In the genomic region with DNA sequence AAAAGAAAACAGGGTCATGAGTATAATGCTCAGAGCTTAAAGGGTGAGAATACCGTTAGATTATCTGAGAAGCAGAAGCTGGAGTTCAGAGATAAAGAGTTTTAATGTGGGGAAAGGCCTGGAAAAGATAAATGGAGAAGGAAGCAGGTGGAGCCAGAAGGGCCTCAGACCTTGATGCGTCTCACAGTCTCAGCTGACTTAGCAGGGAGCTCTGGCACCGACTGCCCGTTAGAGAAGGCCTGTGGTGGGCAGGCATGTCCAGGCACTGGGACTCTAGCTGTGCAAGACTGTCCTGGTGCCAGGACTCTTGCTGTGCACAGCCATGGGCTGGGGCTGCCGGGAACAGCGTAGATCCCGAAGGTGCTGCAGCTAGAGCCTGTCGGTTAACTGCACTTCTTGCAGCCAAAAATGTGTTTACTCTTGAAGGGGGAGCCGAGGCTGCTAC, we compare ENCODE assay signal across 21 cellular contexts. TPM values are rescaled to one million over a fixed set of nuclear protein-coding genes. Genes with fewer than 3 reads are reported as not detected.
A peak's percentile ranks its signal among the peaks of the same experiment; 100 is the strongest.
DNase-seq lines count a peak whose midpoint lies in the region; ATAC-seq and TF ChIP-seq lines count a peak whose summit lies in the region.
"Had no signal": no experiment of that assay in that cellular context is flagged by ENCODE, and none has a peak within 500 bp of the region (broad histone marks: within the 10 kb centered on the region; RNA-seq: fewer than 3 reads in every experiment).

No MANE protein-coding gene starts in this region.

- CTCF ChIA-PET in SK-N-SH (lab: Yijun Ruan, JAX) = interaction anchor here (0.5 to 13.1 kb wide), 5 partner anchors 12 to 136 kb away, joined by 3 to 100 read pairs (median 3); partner anchors contain the start of gene IGSF9

- no peaks in the 10 kb centered on the region for H3K27me3 ChIP-seq in SK-N-SH (ENCODE audit: insufficient read depth)
- no peaks in the 10 kb centered on the region for H3K27me3 ChIP-seq in upper lobe of right lung
- H3K27me3 ChIP-seq: BLaER1, foreskin keratinocyte had no signal

- intact Hi-C loops in upper lobe of right lung (cut with DNase I) = no loop called here

- H3K9me3 ChIP-seq in SK-N-SH = no peaks in the 10 kb centered on the region
- H3K9me3 ChIP-seq in upper lobe of right lung = no peaks in the 10 kb centered on the region
- H3K9me3 ChIP-seq: A549, BLaER1, thoracic aorta had no signal

- H3K9ac ChIP-seq in SK-N-SH = no peak overlapping the region
- H3K9ac ChIP-seq: BLaER1, GM23248 had no signal

- TF ChIP-seq RAD21 in SK-N-SH (IDR thresholded peaks at IDR 0.05; ENCODE audit: low read length) = no peak

- ATAC-seq in SK-N-SH treated with all-trans-retinoic acid at 6 μM for 48 hours = peak; percentile 10; the same call in 2 of the 3 replicates
- ATAC-seq in upper lobe of right lung = peak; percentile 39
- no peak for ATAC-seq in HG02763 (IDR thresholded peaks at IDR 0.05; ENCODE audit: unreplicated experiment)
- ATAC-seq: A549, foreskin keratinocyte, T-cell had no signal

- POLR2A ChIA-PET in SK-N-SH (lab: Yijun Ruan, JAX) = no interaction called here

- no peak overlapping the region for H2AFZ ChIP-seq in SK-N-SH (ENCODE audit: low read depth)
- H2AFZ ChIP-seq: GM23248 had no signal

- TF ChIP-seq EP300 in SK-N-SH (IDR thresholded peaks at IDR 0.05; ENCODE audit: borderline replicate concordance in 1 of 2, low read depth in 1 of 2, low read length in 1 of 2) = no peak

- H3F3A ChIP-seq in SK-N-SH (replicated peaks; ENCODE audit: insufficient read depth) = no peaks in the 10 kb centered on the region

- H3K79me2 ChIP-seq in SK-N-SH (ENCODE audit: insufficient read depth) = no peaks in the 10 kb centered on the region

- H3K4me1 ChIP-seq in SK-N-SH (ENCODE audit: control insufficient read depth in 1 of 2, insufficient read depth in 2 of 2, low read depth in 1 of 2, low read length in 1 of 2) (no peaks in the 10 kb centered on the region), upper lobe of right lung (no peaks in the 10 kb centered on the region)

- H3K4me3 ChIP-seq in SK-N-SH (ENCODE audit: low read depth in 2 of 2, low read length in 1 of 2) (no peak overlapping the region), upper lobe of right lung (no peak overlapping the region)
- H3K4me3 ChIP-seq: A549, BLaER1, GM23248, thoracic aorta had no signal

- no peak for DNase-seq in SK-N-SH
- DNase-seq in OCI-M1 (lab: John Stamatoyannopoulos, UW) = peak; percentile 84
- DNase-seq in epithelial cell of prostate (ENCODE audit: low read depth, low spot score) = no peak
- DNase-seq in upper lobe of right lung = no peak
- no peak for DNase-seq in HK-2 (ENCODE audit: unreplicated experiment)
- DNase-seq in midbrain (lab: John Stamatoyannopoulos, UW) = no peak
- DNase-seq: activated CD4-positive, alpha-beta memory T cell treated with anti-CD3 and anti-CD28 coated beads for 36 hours; activated T-cell treated with anti-CD3 and anti-CD28 coated beads, Interleukin-2, amount 50 U/mL, for 72 hours; foreskin keratinocyte; GM23248; hypothalamus; nephron progenitor cell; NK-92 treated with Interleukin-12 subunit alpha and Interleukin-12 subunit beta, amount 100 ng/mL, for 24 hours; stimulated activated CD4-positive, alpha-beta T cell treated with anti-CD3 and anti-CD28 coated beads, Interleukin-12 subunit alpha, Interleukin-12 subunit beta, amount 100 ng/mL, for 4 hours; T-cell had no signal

- H3K9me2 ChIP-seq in SK-N-SH = no peaks in the 10 kb centered on the region

- TF ChIP-seq CTCF in SK-N-SH (IDR thresholded peaks at IDR 0.05) = no peak
- no peak for TF ChIP-seq CTCF in upper lobe of right lung (IDR thresholded peaks at IDR 0.05)

- no peak overlapping the region for H3K4me2 ChIP-seq in SK-N-SH
- H3K4me2 ChIP-seq: A549, BLaER1 had no signal

- no peak overlapping the region for H3K27ac ChIP-seq in SK-N-SH (ENCODE audit: low read depth in 2 of 2, low read length in 1 of 2)
- peak overlapping the region; percentile 98 for H3K27ac ChIP-seq in epithelial cell of prostate
- no peak overlapping the region for H3K27ac ChIP-seq in upper lobe of right lung
- H3K27ac ChIP-seq: A549, BLaER1, foreskin keratinocyte, GM23248, thoracic aorta had no signal

- 39% methylated on average over 8 of the region's 9 CpGs for WGBS in SK-N-SH (ENCODE audit: low lambda C conversion rate)

- H4K20me1 ChIP-seq in SK-N-SH (ENCODE audit: insufficient read depth) = no peaks in the 10 kb centered on the region
- H4K20me1 ChIP-seq: BLaER1 had no signal

- H3K36me3 ChIP-seq in SK-N-SH (replicated peaks in 1 of 2; ENCODE audit: control insufficient read depth in 1 of 2, insufficient read depth in 2 of 2, low read length in 1 of 2) = no peaks in the 10 kb centered on the region
- H3K36me3 ChIP-seq in upper lobe of right lung = no peaks in the 10 kb centered on the region
- H3K36me3 ChIP-seq: BLaER1, thoracic aorta had no signal

TF ChIP-seq in SK-N-SH treated with all-trans-retinoic acid at 6 μM for 48 hours, 23 proteins besides CTCF, POLR2A, EP300 and RAD21 (continues in another document):
- TF ChIP-seq ZNF70 (CRISPR knock-in tag; IDR thresholded peaks at IDR 0.05) (no peak), ISL1 (CRISPR knock-in tag; IDR thresholded peaks at IDR 0.05) (no peak), OSR1 (CRISPR knock-in tag; IDR thresholded peaks at IDR 0.05) (no peak), ZFP3 (CRISPR knock-in tag; IDR thresholded peaks at IDR 0.05) (no peak), ZNF8 (CRISPR knock-in tag; IDR thresholded peaks at IDR 0.05) (no peak)
- TF ChIP-seq, protein P1, sequence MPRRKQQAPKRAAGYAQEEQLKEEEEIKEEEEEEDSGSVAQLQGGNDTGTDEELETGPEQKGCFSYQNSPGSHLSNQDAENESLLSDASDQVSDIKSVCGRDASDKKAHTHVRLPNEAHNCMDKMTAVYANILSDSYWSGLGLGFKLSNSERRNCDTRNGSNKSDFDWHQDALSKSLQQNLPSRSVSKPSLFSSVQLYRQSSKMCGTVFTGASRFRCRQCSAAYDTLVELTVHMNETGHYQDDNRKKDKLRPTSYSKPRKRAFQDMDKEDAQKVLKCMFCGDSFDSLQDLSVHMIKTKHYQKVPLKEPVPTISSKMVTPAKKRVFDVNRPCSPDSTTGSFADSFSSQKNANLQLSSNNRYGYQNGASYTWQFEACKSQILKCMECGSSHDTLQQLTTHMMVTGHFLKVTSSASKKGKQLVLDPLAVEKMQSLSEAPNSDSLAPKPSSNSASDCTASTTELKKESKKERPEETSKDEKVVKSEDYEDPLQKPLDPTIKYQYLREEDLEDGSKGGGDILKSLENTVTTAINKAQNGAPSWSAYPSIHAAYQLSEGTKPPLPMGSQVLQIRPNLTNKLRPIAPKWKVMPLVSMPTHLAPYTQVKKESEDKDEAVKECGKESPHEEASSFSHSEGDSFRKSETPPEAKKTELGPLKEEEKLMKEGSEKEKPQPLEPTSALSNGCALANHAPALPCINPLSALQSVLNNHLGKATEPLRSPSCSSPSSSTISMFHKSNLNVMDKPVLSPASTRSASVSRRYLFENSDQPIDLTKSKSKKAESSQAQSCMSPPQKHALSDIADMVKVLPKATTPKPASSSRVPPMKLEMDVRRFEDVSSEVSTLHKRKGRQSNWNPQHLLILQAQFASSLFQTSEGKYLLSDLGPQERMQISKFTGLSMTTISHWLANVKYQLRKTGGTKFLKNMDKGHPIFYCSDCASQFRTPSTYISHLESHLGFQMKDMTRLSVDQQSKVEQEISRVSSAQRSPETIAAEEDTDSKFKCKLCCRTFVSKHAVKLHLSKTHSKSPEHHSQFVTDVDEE (CRISPR knock-in tag; IDR thresholded peaks at IDR 0.05) = no peak

TF ChIP-seq in SK-N-SH, 30 proteins besides CTCF, POLR2A, EP300 and RAD21 (continues in another document):
- TF ChIP-seq, protein P2, sequence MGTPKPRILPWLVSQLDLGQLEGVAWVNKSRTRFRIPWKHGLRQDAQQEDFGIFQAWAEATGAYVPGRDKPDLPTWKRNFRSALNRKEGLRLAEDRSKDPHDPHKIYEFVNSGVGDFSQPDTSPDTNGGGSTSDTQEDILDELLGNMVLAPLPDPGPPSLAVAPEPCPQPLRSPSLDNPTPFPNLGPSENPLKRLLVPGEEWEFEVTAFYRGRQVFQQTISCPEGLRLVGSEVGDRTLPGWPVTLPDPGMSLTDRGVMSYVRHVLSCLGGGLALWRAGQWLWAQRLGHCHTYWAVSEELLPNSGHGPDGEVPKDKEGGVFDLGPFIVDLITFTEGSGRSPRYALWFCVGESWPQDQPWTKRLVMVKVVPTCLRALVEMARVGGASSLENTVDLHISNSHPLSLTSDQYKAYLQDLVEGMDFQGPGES (IDR thresholded peaks at IDR 0.05; ENCODE audit: low read depth, low read length) = no peak
- no peak for TF ChIP-seq FOXJ3 (CRISPR knock-in tag; IDR thresholded peaks at IDR 0.05)
- no peak for TF ChIP-seq FOSL2 (IDR thresholded peaks at IDR 0.05; ENCODE audit: borderline replicate concordance, low read depth)
- TF ChIP-seq FOXM1 (IDR thresholded peaks at IDR 0.05; ENCODE audit: low read depth) = no peak
- TF ChIP-seq RFX5 (IDR thresholded peaks at IDR 0.05; ENCODE audit: low read length) = no peak
- no peak for TF ChIP-seq MEF2A (IDR thresholded peaks at IDR 0.05; ENCODE audit: borderline replicate concordance, low read depth)
- TF ChIP-seq MXI1 (IDR thresholded peaks at IDR 0.05; ENCODE audit: low read depth, low read length) = no peak
- TF ChIP-seq TAF1 (IDR thresholded peaks at IDR 0.05; ENCODE audit: borderline replicate concordance, low read depth, low read length) = no peak
- no peak for TF ChIP-seq GABPA (IDR thresholded peaks at IDR 0.05; ENCODE audit: low read depth)
- TF ChIP-seq CHD2 (IDR thresholded peaks at IDR 0.05; ENCODE audit: low read length, partially characterized antibody) = no peak

RNA-seq across cellular contexts. Expression of gene SLAMF9, which starts 3.8 kb away (rescaled TPM):
- 0.12 and 0.19 TPM in 2 replicates for polyA plus RNA-seq in SK-N-SH (2012; rRNA removed)
- polyA plus RNA-seq in SK-N-SH (2012; cell fraction: cytosol; rRNA removed) = 0.08 and 0.18 TPM in 2 replicates
- polyA plus RNA-seq in SK-N-SH (2012; cell fraction: nucleus; rRNA removed) = 0.08 and 0.18 TPM in 2 replicates
- not detected for total RNA-seq in upper lobe of right lung
- total RNA-seq: activated CD4-positive, alpha-beta memory T cell treated with anti-CD3 and anti-CD28 coated beads for 36 hours; activated T-cell treated with anti-CD3 and anti-CD28 coated beads, Interleukin-2, amount 50 U/mL, for 72 hours; GM23248; mesothelial cell of epicardium; T-cell; thoracic aorta had no signal

RNA-seq across cellular contexts. Expression of gene IGSF9, which starts 12.4 kb away (rescaled TPM):
- polyA plus RNA-seq in SK-N-SH (2012; rRNA removed) = 0.86 and 2.4 TPM in 2 replicates
- 0.62 and 1.3 TPM in 2 replicates for polyA plus RNA-seq in SK-N-SH (2012; cell fraction: cytosol; rRNA removed)
- polyA plus RNA-seq in SK-N-SH (2012; cell fraction: nucleus; rRNA removed) = 6.9 and 10.8 TPM in 2 replicates
- total RNA-seq in upper lobe of right lung = 2.2 TPM
- total RNA-seq: GM23248 had no signal

RNA-seq across cellular contexts. Expression of gene TAGLN2, which starts 32.5 kb away (rescaled TPM):
- 625 and 646 TPM in 2 replicates for polyA plus RNA-seq in SK-N-SH (2012; rRNA removed)
- 361 and 510 TPM in 2 replicates for polyA plus RNA-seq in SK-N-SH (2012; cell fraction: cytosol; rRNA removed)
- 304 and 445 TPM in 2 replicates for polyA plus RNA-seq in SK-N-SH (2012; cell fraction: nucleus; rRNA removed)
- 435 TPM for total RNA-seq in upper lobe of right lung

RNA-seq across cellular contexts. Expression of gene CFAP45, which starts 57.9 kb away (rescaled TPM):
- polyA plus RNA-seq in SK-N-SH (2012; rRNA removed) = 0.57 and 0.74 TPM in 2 replicates
- 0.51 and 0.66 TPM in 2 replicates for polyA plus RNA-seq in SK-N-SH (2012; cell fraction: cytosol; rRNA removed)
- 0.95 and 2.1 TPM in 2 replicates for polyA plus RNA-seq in SK-N-SH (2012; cell fraction: nucleus; rRNA removed)
- total RNA-seq in upper lobe of right lung = 1.9 TPM
- total RNA-seq: GM23248 had no signal
